15 cellular contexts compared by ENCODE assay signal in genomic region chrX:143517375-143517774, GRCh38. TPM values are rescaled to one million over a fixed set of nuclear protein-coding genes. Genes with fewer than 3 reads are reported as not detected.
"Had no signal": no experiment of that assay in that cellular context is flagged by ENCODE, and none has a peak within 500 bp of the region (broad histone marks: within the 10 kb centered on the region; RNA-seq: fewer than 3 reads in every experiment).

SPANXN3 (minus strand) TSS chrX:143517475; CDS start chrX:143517391, 84 bp downstream.

RNA-seq across cellular contexts. Expression of gene SPANXN3, which starts in this region (rescaled TPM):
- total RNA-seq: activated B cell treated with CpG ODN at 0.5 μM for 24 hours; activated CD4-positive, alpha-beta memory T cell treated with anti-CD3 and anti-CD28 coated beads for 36 hours; activated CD4-positive, alpha-beta memory T cell treated with anti-CD3 and anti-CD28 coated beads, Interleukin-2, amount 10 ng/mL, durations not matched to agents 7 days and 5 days; activated CD4-positive, alpha-beta T cell treated with anti-CD3 and anti-CD28 coated beads for 36 hours; activated CD4-positive, alpha-beta T cell treated with anti-CD3 and anti-CD28 coated beads, Interleukin-2, amount 10 ng/mL, durations not matched to agents 24 days and 14 days; activated CD4-positive, alpha-beta T cell treated with anti-CD3 and anti-CD28 coated beads, Interleukin-2, amount 10 ng/mL, durations not matched to agents 7 days and 5 days; activated CD8-positive, alpha-beta memory T cell treated with anti-CD3 and anti-CD28 coated beads for 36 hours; activated CD8-positive, alpha-beta memory T cell treated with anti-CD3 and anti-CD28 coated beads, Interleukin-2, amount 10 ng/mL, durations not matched to agents 7 days and 5 days; activated CD8-positive, alpha-beta T cell treated with anti-CD3 and anti-CD28 coated beads for 36 hours; activated CD8-positive, alpha-beta T cell treated with anti-CD3 and anti-CD28 coated beads, Interleukin-2, amount 10 ng/mL, durations not matched to agents 7 days and 5 days; T-cell; T-helper 1 cell treated with Interleukin-12 subunit alpha and Interleukin-12 subunit beta and Interleukin-4 antibody, amounts not matched to agents 30 ng/mL and 1 ng/mL, for 36 hours; T-helper 17 cell; T-helper 2 cell treated with Interferon-gamma antibody and Interleukin-4, amounts not matched to agents 100 ng/mL and 5 ng/mL, for 36 hours; WTC11 had no signal
